In the genomic region with DNA sequence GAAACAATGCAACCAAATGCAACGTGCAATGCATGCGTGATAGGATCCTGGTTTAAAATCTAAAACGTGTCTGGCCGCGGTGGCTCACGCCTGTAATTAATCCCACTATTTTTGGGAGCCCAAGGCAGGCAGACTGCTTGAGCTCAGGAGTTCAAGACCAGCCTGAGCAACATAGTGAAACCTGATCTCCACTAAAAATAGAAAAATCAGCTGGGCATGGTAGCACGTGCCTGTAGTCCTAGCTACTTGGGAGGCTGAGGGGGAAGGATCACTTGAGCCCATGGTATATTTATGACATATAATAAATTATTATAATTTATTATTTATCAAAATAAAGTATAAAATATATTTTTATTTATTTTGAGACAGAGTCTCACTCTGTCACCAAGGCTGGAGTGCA, we compare ENCODE assay signal across 8 cellular contexts.
"Had no signal": no experiment of that assay in that cellular context is flagged by ENCODE, and none has a peak within 500 bp of the region (broad histone marks: within the 10 kb centered on the region; RNA-seq: fewer than 3 reads in every experiment).

No MANE protein-coding gene starts in this region.

- H3K27me3 Mint-ChIP-seq: IgD-negative memory B cell had no signal

- H3K4me2 ChIP-seq: GM23338 had no signal

- H3K4me1 Mint-ChIP-seq: GM23338, H9 had no signal

- H3K27ac ChIP-seq: HL-60 had no signal

- H3K4me3 ChIP-seq: GM23338 had no signal

- H3K4me3 Mint-ChIP-seq: GM23338, H9, HFFc6, IgD-negative memory B cell had no signal

- H3K27ac Mint-ChIP-seq: GM23338, H9, HFFc6 had no signal

- DNase-seq: H9, HCEC 1CT, HFFc6, KG1 had no signal

- ATAC-seq: GM23338, HepG2 had no signal

- H3K9me3 Mint-ChIP-seq: GM23338, HFFc6 had no signal

- H2AFZ ChIP-seq: GM23338 had no signal
